Comparison of ENCODE assay signal across 21 cellular contexts in genomic region chr3:29697989-29698388, GRCh38.
DNase-seq lines count a peak whose midpoint lies in the region; ATAC-seq and TF ChIP-seq lines count a peak whose summit lies in the region.
"Had no signal": no experiment of that assay in that cellular context is flagged by ENCODE, and none has a peak within 500 bp of the region (broad histone marks: within the 10 kb centered on the region; RNA-seq: fewer than 3 reads in every experiment).

No MANE protein-coding gene starts in this region.

- H3K4me1 ChIP-seq in RWPE2 (ENCODE audit: insufficient read depth, poor library complexity, severe bottlenecking) = peaks cover 43% of the 10 kb centered on the region

- peak; percentile 23 for DNase-seq in GM03348 (ENCODE audit: low spot score)
- DNase-seq in RWPE2 (ENCODE audit: low spot score) = no peak
- DNase-seq in fibroblast of mammary gland (ENCODE audit: low read depth) = peak; percentile 43
- peak; percentile 21 for DNase-seq in stromal cell of bone marrow (ENCODE audit: low read depth)
- DNase-seq in D341Med (ENCODE audit: low spot score) = no peak
- DNase-seq in inferior parietal cortex (ENCODE audit: extremely low spot score) = no peak
- DNase-seq in DMS 273 (lab: John Stamatoyannopoulos, UW; ENCODE audit: unreplicated experiment) = no peak
- DNase-seq: activated CD4-positive, alpha-beta memory T cell treated with anti-CD3 and anti-CD28 coated beads for 36 hours; activated naive CD4-positive, alpha-beta T cell treated with anti-CD3 and anti-CD28 coated beads, Interleukin-2, amount 50 U/mL, for 16 hours; activated T-cell treated with anti-CD3 and anti-CD28 coated beads, Interleukin-2, amount 50 U/mL, for 1 hour; DMS153; MG63; NCI-H1930; NCI-H446; ovary; stimulated activated CD4-positive, alpha-beta T cell treated with anti-CD3 and anti-CD28 coated beads, Interleukin-2, amount 100 ng/mL, for 48 hours; substantia nigra; T-helper 1 cell; WERI-Rb-1 had no signal

- no peak for ATAC-seq in RWPE2 (ENCODE audit: low read depth)
- ATAC-seq: Right ventricle myocardium inferior had no signal

- H3K4me3 ChIP-seq in RWPE2 (ENCODE audit: severe bottlenecking) (no peak overlapping the region), fibroblast of mammary gland (ENCODE audit: control insufficient read depth, low read depth, low read length) (no peak overlapping the region)
- H3K4me3 ChIP-seq: MG63, ovary had no signal

- no peaks in the 10 kb centered on the region for H3K9me3 ChIP-seq in RWPE2 (ENCODE audit: severe bottlenecking)
- H3K9me3 ChIP-seq: MG63, ovary had no signal

- no peak for TF ChIP-seq CTCF in RWPE2 (IDR thresholded peaks at IDR 0.05; ENCODE audit: poor library complexity, severe bottlenecking)
- no peak for TF ChIP-seq CTCF in fibroblast of mammary gland (conservative IDR thresholded peaks at IDR 0.05; ENCODE audit: control insufficient read depth, insufficient read depth, low read depth, low read length)

- H3K27me3 ChIP-seq in RWPE2 (ENCODE audit: insufficient read depth, poor library complexity, severe bottlenecking) = no peaks in the 10 kb centered on the region
- H3K27me3 ChIP-seq: MG63, ovary had no signal

- peaks cover 5% of the 10 kb centered on the region; the same call in 1 of the 2 replicates for H3K36me3 ChIP-seq in RWPE2 (ENCODE audit: low read depth)
- H3K36me3 ChIP-seq: MG63, ovary, WERI-Rb-1 had no signal

- peak overlapping the region; percentile 100 for H3K27ac ChIP-seq in RWPE2 (ENCODE audit: poor library complexity, severe bottlenecking)
- H3K27ac ChIP-seq: C4-2B, ovary, WERI-Rb-1 had no signal

Comparison
In these comparisons a context has a peak if more than half of its experiments do, and no peak if none do; other contexts are left out.
1. DNase-seq: peak in GM03348 (single experiment), fibroblast of mammary gland (single experiment) and stromal cell of bone marrow (single experiment); none in RWPE2 (single experiment), D341Med (single experiment), inferior parietal cortex (single experiment) and DMS 273 (single experiment).